Comparison of ENCODE assay signal across 19 cellular contexts in genomic region chr11:64051297-64051696, GRCh38. TPM values are rescaled to one million over a fixed set of nuclear protein-coding genes. Genes with fewer than 3 reads are reported as not detected.
DNase-seq lines count a peak whose midpoint lies in the region; ATAC-seq lines count a peak whose summit lies in the region.
"Had no signal": no experiment of that assay in that cellular context is flagged by ENCODE, and none has a peak within 500 bp of the region (broad histone marks: within the 10 kb centered on the region; RNA-seq: fewer than 3 reads in every experiment).

No MANE protein-coding gene starts in this region.

- no peak overlapping the region for H2AFZ ChIP-seq in neuronal stem cell (ENCODE audit: low read length)
- H2AFZ ChIP-seq: GM23248 had no signal

- no peak overlapping the region for H2BK5ac ChIP-seq in neuronal stem cell (ENCODE audit: low read length)

- H3K79me1 ChIP-seq in neuronal stem cell (ENCODE audit: low read depth, low read length), result no peaks in the 10 kb centered on the region

- peak overlapping the region; percentile 9 for H3K9ac ChIP-seq in neuronal stem cell (ENCODE audit: low read depth, low read length, poor library complexity)
- H3K9ac ChIP-seq: GM23248 had no signal

- no CpG with 5 or more reads among the region's 19 CpGs for WGBS in neuronal stem cell (ENCODE audit: extremely low coverage in 2 of 2, insufficient read length in 2 of 2, insufficient replicate concordance in 1 of 2), 2 donors

- no peaks in the 10 kb centered on the region for H3K36me3 ChIP-seq in neuronal stem cell (replicated peaks in 1 of 2; ENCODE audit: control insufficient read depth in 2 of 2, insufficient read depth in 2 of 2, low read length in 2 of 2)

- H3K23ac ChIP-seq in neuronal stem cell (ENCODE audit: low read depth, low read length, poor library complexity), result peak overlapping the region; percentile 78

- intact Hi-C loops in left colon (cut with DNase I, micrococcal nuclease), result no loop called here

- no peak overlapping the region for H3K18ac ChIP-seq in neuronal stem cell (ENCODE audit: low read length)

- no peak overlapping the region for H2BK120ac ChIP-seq in neuronal stem cell (ENCODE audit: low read depth, low read length)

- H3K4me2 ChIP-seq in neuronal stem cell (ENCODE audit: insufficient read depth, low read length, poor library complexity, severe bottlenecking), result no peak overlapping the region

- no peaks in the 10 kb centered on the region for H3K9me3 ChIP-seq in neuronal stem cell (replicated peaks in 1 of 2; ENCODE audit: control insufficient read depth in 2 of 2, insufficient read depth in 1 of 2, low read depth in 1 of 2, low read length in 2 of 2)

- H3K14ac ChIP-seq in neuronal stem cell (ENCODE audit: low read length), result peak overlapping the region; percentile 65

- H2AK5ac ChIP-seq in neuronal stem cell (ENCODE audit: low read depth, low read length), result peak overlapping the region; percentile 85

- peak overlapping the region; percentile 77 for H2BK15ac ChIP-seq in neuronal stem cell (ENCODE audit: low read length)

- H3K27me3 ChIP-seq in neuronal stem cell (ENCODE audit: control insufficient read depth in 3 of 3, insufficient read depth in 3 of 3, low read depth in 1 of 3, low read length in 3 of 3), result peaks cover 0 to 7% (median 0%) of the 10 kb centered on the region in 3 experiments

- H4K91ac ChIP-seq in neuronal stem cell (ENCODE audit: low read depth, low read length, poor library complexity), result no peak overlapping the region

- ATAC-seq in left colon, result no peak

- H3K4me1 ChIP-seq in neuronal stem cell (ENCODE audit: control insufficient read depth in 2 of 2, insufficient read depth in 1 of 2, low read depth in 1 of 2, low read length in 2 of 2), result peaks cover 42 to 46% of the 10 kb centered on the region in 2 donors

- peak overlapping the region; percentile 22 for H3K27ac ChIP-seq in angular gyrus (ENCODE audit: low read depth, low read length)
- H3K27ac ChIP-seq in cingulate gyrus (ENCODE audit: low read depth, low read length), result peak overlapping the region; percentile 60
- H3K27ac ChIP-seq in neuronal stem cell (replicated peaks; ENCODE audit: low read length), result no peak overlapping the region
- H3K27ac ChIP-seq: GM23248 had no signal

- H2BK12ac ChIP-seq in neuronal stem cell (ENCODE audit: low read length), result no peak overlapping the region

- peak overlapping the region; percentile 6 for H3K4ac ChIP-seq in neuronal stem cell (ENCODE audit: low read length)

- no peak overlapping the region for H3K4me3 ChIP-seq in neuronal stem cell (ENCODE audit: low read length in 2 of 2)
- H3K4me3 ChIP-seq: GM23248 had no signal

- DNase-seq in neuronal stem cell (ENCODE audit: low spot score) (no peak), HuH-7.5 (ENCODE audit: low spot score) (no peak), left colon (no peak)
- DNase-seq in activated CD4-positive, alpha-beta T cell treated with anti-CD3 and anti-CD28 coated beads for 48 hours, result no peak
- DNase-seq: C1 segment of cervical spinal cord; Calu3; CD4-positive, alpha-beta memory T cell; COR-L47; DMS53; DMS79 treated with DMSO at 0.1 percent for 48 hours; GF-D8; GM23248; H7; HCEC 1CT had no signal

- no peak overlapping the region for H4K8ac ChIP-seq in neuronal stem cell (ENCODE audit: low read depth, low read length)

RNA-seq across cellular contexts. Expression of gene FLRT1, which starts 15.6 kb away (rescaled TPM):
- polyA plus RNA-seq in neuronal stem cell (2013, experiment 1 of 2), result 0.88 TPM
- polyA plus RNA-seq in neuronal stem cell (2013, experiment 2 of 2), result 0.94 TPM
- 1 to 10 TPM in 1 of 2 donors, not detected in 1; 1.2 TPM for total RNA-seq in left colon
- total RNA-seq: A172; CD4-positive, alpha-beta memory T cell; Daoy; G401 had no signal
- polyA plus RNA-seq: CD4-positive, alpha-beta memory T cell had no signal
